Comparison of ENCODE assay signal across 2 cellular contexts in the genomic region with DNA sequence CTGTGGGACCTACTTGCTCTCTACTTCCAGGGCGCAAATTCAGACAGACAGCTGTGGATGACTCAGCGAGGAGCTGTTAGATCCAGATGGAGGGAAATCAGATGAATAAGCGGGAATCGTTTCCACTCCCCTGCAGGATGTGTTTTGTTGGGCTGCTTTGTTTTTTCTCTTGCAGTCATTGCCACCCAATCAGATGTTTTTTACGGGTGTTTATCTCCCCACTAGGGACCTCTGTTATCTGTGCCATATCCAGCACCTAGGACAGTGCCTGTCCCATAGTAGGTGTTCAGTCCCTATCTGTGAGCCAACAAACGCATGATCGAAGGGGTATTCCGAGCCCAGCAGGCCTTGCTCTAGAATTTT.
TF ChIP-seq lines count a peak whose summit lies in the region.

No MANE protein-coding gene starts in this region.

TF ChIP-seq in HEK293, 187 proteins besides CTCF, POLR2A, EP300 and RAD21:
- TF ChIP-seq, protein P1, sequence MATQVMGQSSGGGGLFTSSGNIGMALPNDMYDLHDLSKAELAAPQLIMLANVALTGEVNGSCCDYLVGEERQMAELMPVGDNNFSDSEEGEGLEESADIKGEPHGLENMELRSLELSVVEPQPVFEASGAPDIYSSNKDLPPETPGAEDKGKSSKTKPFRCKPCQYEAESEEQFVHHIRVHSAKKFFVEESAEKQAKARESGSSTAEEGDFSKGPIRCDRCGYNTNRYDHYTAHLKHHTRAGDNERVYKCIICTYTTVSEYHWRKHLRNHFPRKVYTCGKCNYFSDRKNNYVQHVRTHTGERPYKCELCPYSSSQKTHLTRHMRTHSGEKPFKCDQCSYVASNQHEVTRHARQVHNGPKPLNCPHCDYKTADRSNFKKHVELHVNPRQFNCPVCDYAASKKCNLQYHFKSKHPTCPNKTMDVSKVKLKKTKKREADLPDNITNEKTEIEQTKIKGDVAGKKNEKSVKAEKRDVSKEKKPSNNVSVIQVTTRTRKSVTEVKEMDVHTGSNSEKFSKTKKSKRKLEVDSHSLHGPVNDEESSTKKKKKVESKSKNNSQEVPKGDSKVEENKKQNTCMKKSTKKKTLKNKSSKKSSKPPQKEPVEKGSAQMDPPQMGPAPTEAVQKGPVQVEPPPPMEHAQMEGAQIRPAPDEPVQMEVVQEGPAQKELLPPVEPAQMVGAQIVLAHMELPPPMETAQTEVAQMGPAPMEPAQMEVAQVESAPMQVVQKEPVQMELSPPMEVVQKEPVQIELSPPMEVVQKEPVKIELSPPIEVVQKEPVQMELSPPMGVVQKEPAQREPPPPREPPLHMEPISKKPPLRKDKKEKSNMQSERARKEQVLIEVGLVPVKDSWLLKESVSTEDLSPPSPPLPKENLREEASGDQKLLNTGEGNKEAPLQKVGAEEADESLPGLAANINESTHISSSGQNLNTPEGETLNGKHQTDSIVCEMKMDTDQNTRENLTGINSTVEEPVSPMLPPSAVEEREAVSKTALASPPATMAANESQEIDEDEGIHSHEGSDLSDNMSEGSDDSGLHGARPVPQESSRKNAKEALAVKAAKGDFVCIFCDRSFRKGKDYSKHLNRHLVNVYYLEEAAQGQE (tag by site-specific recombination; IDR thresholded peaks at IDR 0.05): peak; percentile 41; the same call in 1 of the 2 replicates
- TF ChIP-seq, protein P2, sequence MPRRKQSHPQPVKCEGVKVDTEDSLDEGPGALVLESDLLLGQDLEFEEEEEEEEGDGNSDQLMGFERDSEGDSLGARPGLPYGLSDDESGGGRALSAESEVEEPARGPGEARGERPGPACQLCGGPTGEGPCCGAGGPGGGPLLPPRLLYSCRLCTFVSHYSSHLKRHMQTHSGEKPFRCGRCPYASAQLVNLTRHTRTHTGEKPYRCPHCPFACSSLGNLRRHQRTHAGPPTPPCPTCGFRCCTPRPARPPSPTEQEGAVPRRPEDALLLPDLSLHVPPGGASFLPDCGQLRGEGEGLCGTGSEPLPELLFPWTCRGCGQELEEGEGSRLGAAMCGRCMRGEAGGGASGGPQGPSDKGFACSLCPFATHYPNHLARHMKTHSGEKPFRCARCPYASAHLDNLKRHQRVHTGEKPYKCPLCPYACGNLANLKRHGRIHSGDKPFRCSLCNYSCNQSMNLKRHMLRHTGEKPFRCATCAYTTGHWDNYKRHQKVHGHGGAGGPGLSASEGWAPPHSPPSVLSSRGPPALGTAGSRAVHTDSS (tag by site-specific recombination; IDR thresholded peaks at IDR 0.05): no peak
- 0 out of 2 replicates have a peak, but pooled peaks have one; percentile 18 for TF ChIP-seq SCRT2 (tag by site-specific recombination; IDR thresholded peaks at IDR 0.05)

TF ChIP-seq in K562, 482 proteins besides CTCF, POLR2A, EP300 and RAD21 (continued from another document):
- TF ChIP-seq, protein P3, sequence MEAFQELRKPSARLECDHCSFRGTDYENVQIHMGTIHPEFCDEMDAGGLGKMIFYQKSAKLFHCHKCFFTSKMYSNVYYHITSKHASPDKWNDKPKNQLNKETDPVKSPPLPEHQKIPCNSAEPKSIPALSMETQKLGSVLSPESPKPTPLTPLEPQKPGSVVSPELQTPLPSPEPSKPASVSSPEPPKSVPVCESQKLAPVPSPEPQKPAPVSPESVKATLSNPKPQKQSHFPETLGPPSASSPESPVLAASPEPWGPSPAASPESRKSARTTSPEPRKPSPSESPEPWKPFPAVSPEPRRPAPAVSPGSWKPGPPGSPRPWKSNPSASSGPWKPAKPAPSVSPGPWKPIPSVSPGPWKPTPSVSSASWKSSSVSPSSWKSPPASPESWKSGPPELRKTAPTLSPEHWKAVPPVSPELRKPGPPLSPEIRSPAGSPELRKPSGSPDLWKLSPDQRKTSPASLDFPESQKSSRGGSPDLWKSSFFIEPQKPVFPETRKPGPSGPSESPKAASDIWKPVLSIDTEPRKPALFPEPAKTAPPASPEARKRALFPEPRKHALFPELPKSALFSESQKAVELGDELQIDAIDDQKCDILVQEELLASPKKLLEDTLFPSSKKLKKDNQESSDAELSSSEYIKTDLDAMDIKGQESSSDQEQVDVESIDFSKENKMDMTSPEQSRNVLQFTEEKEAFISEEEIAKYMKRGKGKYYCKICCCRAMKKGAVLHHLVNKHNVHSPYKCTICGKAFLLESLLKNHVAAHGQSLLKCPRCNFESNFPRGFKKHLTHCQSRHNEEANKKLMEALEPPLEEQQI (IDR thresholded peaks at IDR 0.05): no peak
- TF ChIP-seq ERF (CRISPR knock-in tag; IDR thresholded peaks at IDR 0.05): no peak
- no peak for TF ChIP-seq HLTF (IDR thresholded peaks at IDR 0.05)
- no peak for TF ChIP-seq HSF4 (CRISPR knock-in tag; IDR thresholded peaks at IDR 0.05; ENCODE audit: borderline replicate concordance)
- peak; percentile 30; the same call in 1 of the 2 replicates for TF ChIP-seq CBFA2T2 (conservative IDR thresholded peaks at IDR 0.05)
- TF ChIP-seq ZKSCAN1 (IDR thresholded peaks at IDR 0.05; ENCODE audit: low read depth, low read length): peak; percentile 95
- TF ChIP-seq C11orf30 (IDR thresholded peaks at IDR 0.05; ENCODE audit: low read depth): peak; percentile 35; the same call in 1 of the 2 replicates
- TF ChIP-seq, protein P4, sequence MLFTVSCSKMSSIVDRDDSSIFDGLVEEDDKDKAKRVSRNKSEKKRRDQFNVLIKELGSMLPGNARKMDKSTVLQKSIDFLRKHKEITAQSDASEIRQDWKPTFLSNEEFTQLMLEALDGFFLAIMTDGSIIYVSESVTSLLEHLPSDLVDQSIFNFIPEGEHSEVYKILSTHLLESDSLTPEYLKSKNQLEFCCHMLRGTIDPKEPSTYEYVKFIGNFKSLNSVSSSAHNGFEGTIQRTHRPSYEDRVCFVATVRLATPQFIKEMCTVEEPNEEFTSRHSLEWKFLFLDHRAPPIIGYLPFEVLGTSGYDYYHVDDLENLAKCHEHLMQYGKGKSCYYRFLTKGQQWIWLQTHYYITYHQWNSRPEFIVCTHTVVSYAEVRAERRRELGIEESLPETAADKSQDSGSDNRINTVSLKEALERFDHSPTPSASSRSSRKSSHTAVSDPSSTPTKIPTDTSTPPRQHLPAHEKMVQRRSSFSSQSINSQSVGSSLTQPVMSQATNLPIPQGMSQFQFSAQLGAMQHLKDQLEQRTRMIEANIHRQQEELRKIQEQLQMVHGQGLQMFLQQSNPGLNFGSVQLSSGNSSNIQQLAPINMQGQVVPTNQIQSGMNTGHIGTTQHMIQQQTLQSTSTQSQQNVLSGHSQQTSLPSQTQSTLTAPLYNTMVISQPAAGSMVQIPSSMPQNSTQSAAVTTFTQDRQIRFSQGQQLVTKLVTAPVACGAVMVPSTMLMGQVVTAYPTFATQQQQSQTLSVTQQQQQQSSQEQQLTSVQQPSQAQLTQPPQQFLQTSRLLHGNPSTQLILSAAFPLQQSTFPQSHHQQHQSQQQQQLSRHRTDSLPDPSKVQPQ (CRISPR knock-in tag; IDR thresholded peaks at IDR 0.05; ENCODE audit: borderline replicate concordance): no peak
- TF ChIP-seq ELF2 (CRISPR knock-in tag; IDR thresholded peaks at IDR 0.05): no peak
- peak; percentile 32; the same call in 1 of the 2 replicates for TF ChIP-seq CBFA2T3 (IDR thresholded peaks at IDR 0.05)
- no peak for TF ChIP-seq LARP7 (IDR thresholded peaks at IDR 0.05)
- TF ChIP-seq TRIM24 (IDR thresholded peaks at IDR 0.05): 0 out of 4 replicates have a peak, but pooled peaks of 1 of the 2 experiments have one; percentile 14
- 0 out of 2 replicates have a peak, but pooled peaks have one; percentile 13 for TF ChIP-seq FOSL1 (tag; conservative IDR thresholded peaks at IDR 0.05)
TF ChIP-seq in K562: peak in this region for 7.
